Comparison of ENCODE assay signal across 8 cellular contexts in genomic region chr16:11557811-11558210, GRCh38. TPM values are rescaled to one million over a fixed set of nuclear protein-coding genes. Genes with fewer than 3 reads are reported as not detected.
DNase-seq lines count a peak whose midpoint lies in the region; ATAC-seq and TF ChIP-seq lines count a peak whose summit lies in the region.

No MANE protein-coding gene starts in this region.

- H3K9me3 Mint-ChIP-seq in activated CD8-positive, alpha-beta memory T cell treated with anti-CD3 and anti-CD28 coated beads, Interleukin-2, amount 10 ng/mL, durations not matched to agents 7 days and 5 days (ENCODE audit: low read depth) = peaks cover 4% of the 10 kb centered on the region
- H3K9me3 Mint-ChIP-seq in effector memory CD8-positive, alpha-beta T cell = no peaks in the 10 kb centered on the region
- peaks cover 0 to 14% (median 7%) of the 10 kb centered on the region in 7 donors for H3K9me3 Mint-ChIP-seq in naive B cell

- H3K36me3 ChIP-seq in thyroid gland = peaks cover 23 to 28% of the 10 kb centered on the region in 2 donors

- no peak for ATAC-seq in activated CD8-positive, alpha-beta memory T cell treated with anti-CD3 and anti-CD28 coated beads, Interleukin-2, amount 10 ng/mL, durations not matched to agents 7 days and 5 days
- no peak for ATAC-seq in effector memory CD8-positive, alpha-beta T cell (replicated peaks)
- no peak for ATAC-seq in naive B cell (ENCODE audit: low read depth in 2 of 2)

- CTCF ChIA-PET in activated CD8-positive, alpha-beta memory T cell treated with anti-CD3 and anti-CD28 coated beads, Interleukin-2, amount 10 ng/mL, durations not matched to agents 7 days and 5 days (lab: Charles Lee) = interaction anchor here (0.6 kb wide), 1 partner anchor 24 kb away, joined by 3 read pairs; no protein-coding TSS in a partner anchor

- peaks cover 45% of the 10 kb centered on the region for H3K36me3 Mint-ChIP-seq in activated CD8-positive, alpha-beta memory T cell treated with anti-CD3 and anti-CD28 coated beads, Interleukin-2, amount 10 ng/mL, durations not matched to agents 7 days and 5 days
- peaks cover 95% of the 10 kb centered on the region for H3K36me3 Mint-ChIP-seq in effector memory CD8-positive, alpha-beta T cell (ENCODE audit: insufficient read depth)
- H3K36me3 Mint-ChIP-seq in naive B cell = peaks cover 16% of the 10 kb centered on the region in 2 donors

- WGBS in thyroid gland, 2 donors = 33 to 35% methylated on average over 6 of the region's 6 CpGs

- DNase-seq in activated CD8-positive, alpha-beta memory T cell treated with anti-CD3 and anti-CD28 coated beads, Interleukin-2, amount 10 ng/mL, durations not matched to agents 7 days and 5 days = no peak
- no peak for DNase-seq in activated CD8-positive, alpha-beta memory T cell treated with anti-CD3 and anti-CD28 coated beads, Interleukin-2, amount 50 U/mL, for 48 hours
- DNase-seq in effector memory CD8-positive, alpha-beta T cell = no peak
- no peak for DNase-seq in naive B cell
- peak; percentile 18 to 22 for DNase-seq in thyroid gland
- no peak for DNase-seq in activated CD4-positive, CD25-positive, alpha-beta regulatory T cell (lab: John Stamatoyannopoulos, UW)
- DNase-seq in cerebellum (ENCODE audit: low spot score) = no peak
- DNase-seq in OCI-M2 (lab: John Stamatoyannopoulos, UW; ENCODE audit: unreplicated experiment) = no peak

- no peak overlapping the region for H3K4me3 ChIP-seq in thyroid gland (replicated peaks in 1 of 3)

- no peaks in the 10 kb centered on the region for H3K27me3 ChIP-seq in thyroid gland

- peak overlapping the region; percentile 24 for H3K27ac Mint-ChIP-seq in activated CD8-positive, alpha-beta memory T cell treated with anti-CD3 and anti-CD28 coated beads, Interleukin-2, amount 10 ng/mL, durations not matched to agents 7 days and 5 days
- peak overlapping the region; percentile 91 to 97 for H3K27ac Mint-ChIP-seq in effector memory CD8-positive, alpha-beta T cell
- H3K27ac Mint-ChIP-seq in naive B cell = peak overlapping the region in 4 of 6 donors; percentile 39 to 89 (median 78)

- H3K4me1 Mint-ChIP-seq in activated CD8-positive, alpha-beta memory T cell treated with anti-CD3 and anti-CD28 coated beads, Interleukin-2, amount 10 ng/mL, durations not matched to agents 7 days and 5 days = peaks cover 63% of the 10 kb centered on the region
- H3K4me1 Mint-ChIP-seq in effector memory CD8-positive, alpha-beta T cell (ENCODE audit: low read depth in 2 of 2) = peaks cover 60 to 73% of the 10 kb centered on the region in 2 donors
- peaks cover 16 to 40% (median 20%) of the 10 kb centered on the region in 3 donors for H3K4me1 Mint-ChIP-seq in naive B cell

- no peak for TF ChIP-seq CTCF in thyroid gland (IDR thresholded peaks at IDR 0.05)

- H3K27ac ChIP-seq in thyroid gland = peak overlapping the region in 1 of 3 donors; percentile 47

- no peaks in the 10 kb centered on the region for H3K9me3 ChIP-seq in thyroid gland

- peaks cover 7 to 10% of the 10 kb centered on the region in 2 donors for H3K4me1 ChIP-seq in thyroid gland

- H3K4me3 Mint-ChIP-seq in activated CD8-positive, alpha-beta memory T cell treated with anti-CD3 and anti-CD28 coated beads, Interleukin-2, amount 10 ng/mL, durations not matched to agents 7 days and 5 days = no peak overlapping the region
- peak overlapping the region; percentile 62 to 81 for H3K4me3 Mint-ChIP-seq in effector memory CD8-positive, alpha-beta T cell
- H3K4me3 Mint-ChIP-seq in naive B cell = no peak overlapping the region

- H3K27me3 Mint-ChIP-seq in activated CD8-positive, alpha-beta memory T cell treated with anti-CD3 and anti-CD28 coated beads, Interleukin-2, amount 10 ng/mL, durations not matched to agents 7 days and 5 days = no peaks in the 10 kb centered on the region
- no peaks in the 10 kb centered on the region for H3K27me3 Mint-ChIP-seq in effector memory CD8-positive, alpha-beta T cell
- H3K27me3 Mint-ChIP-seq in naive B cell = no peaks in the 10 kb centered on the region

- intact Hi-C loops in thyroid gland (cut with DNase I) = no loop called here

- no peak for TF ChIP-seq POLR2A in thyroid gland (IDR thresholded peaks at IDR 0.05)

RNA-seq across cellular contexts. Expression of gene LITAF, which starts 28.9 kb away (rescaled TPM):
- total RNA-seq in activated CD8-positive, alpha-beta memory T cell treated with anti-CD3 and anti-CD28 coated beads, Interleukin-2, amount 10 ng/mL, durations not matched to agents 7 days and 5 days = 100 to 1,000 TPM in 1 of 2 experiments, 10 to 100 TPM in 1; 91.4 to 155 TPM
- polyA plus RNA-seq in naive B cell (ENCODE audit: low read depth in 6 of 6) = 100 to 1,000 TPM; 275 to 379 (median 304) TPM
- 100 to 1,000 TPM; 101 to 136 (median 112) TPM for total RNA-seq in thyroid gland
- total RNA-seq in cerebellum = 29.1 TPM

Comparison
In these comparisons a context has a peak if more than half of its experiments do, and no peak if none do; other contexts are left out.
1. DNase-seq: peak in thyroid gland (2 of 2); none in activated CD8-positive, alpha-beta memory T cell treated with anti-CD3 and anti-CD28 coated beads, Interleukin-2, amount 10 ng/mL, durations not matched to agents 7 days and 5 days (single experiment), activated CD8-positive, alpha-beta memory T cell treated with anti-CD3 and anti-CD28 coated beads, Interleukin-2, amount 50 U/mL, for 48 hours (single experiment), effector memory CD8-positive, alpha-beta T cell (0 of 3), naive B cell (single experiment), activated CD4-positive, CD25-positive, alpha-beta regulatory T cell (0 of 4), cerebellum (single experiment) and OCI-M2 (single experiment).
2. H3K27ac Mint-ChIP-seq: peak in every context shown above with its lines; median percentile 94 in effector memory CD8-positive, alpha-beta T cell; 78 in naive B cell; 24 in activated CD8-positive, alpha-beta memory T cell treated with anti-CD3 and anti-CD28 coated beads, Interleukin-2, amount 10 ng/mL, durations not matched to agents 7 days and 5 days.
3. H3K4me3 Mint-ChIP-seq: peak in effector memory CD8-positive, alpha-beta T cell (2 of 2); none in activated CD8-positive, alpha-beta memory T cell treated with anti-CD3 and anti-CD28 coated beads, Interleukin-2, amount 10 ng/mL, durations not matched to agents 7 days and 5 days (single experiment) and naive B cell (0 of 8).